ENCODE assay signal across 14 cellular contexts in genomic region chr19:15187026-15188007, GRCh38. TPM values are rescaled to one million over a fixed set of nuclear protein-coding genes. Genes with fewer than 3 reads are reported as not detected.
A peak's percentile ranks its signal among the peaks of the same experiment; 100 is the strongest.
DNase-seq lines count a peak whose midpoint lies in the region; ATAC-seq and TF ChIP-seq lines count a peak whose summit lies in the region.
"Had no signal": no experiment of that assay in that cellular context is flagged by ENCODE, and none has a peak within 500 bp of the region (broad histone marks: within the 10 kb centered on the region; RNA-seq: fewer than 3 reads in every experiment).

No MANE protein-coding gene starts in this region.

- no peak overlapping the region for H3K4me3 ChIP-seq in A673 (ENCODE audit: low read depth, low read length, poor library complexity, severe bottlenecking)
- H3K4me3 ChIP-seq: esophagus muscularis mucosa, prostate gland had no signal

- no peaks in the 10 kb centered on the region for H3K4me1 ChIP-seq in A673 (ENCODE audit: insufficient read depth, low read length, poor library complexity, severe bottlenecking)
- no peaks in the 10 kb centered on the region for H3K4me1 ChIP-seq in foreskin keratinocyte
- H3K4me1 ChIP-seq: esophagus muscularis mucosa, prostate gland had no signal

- intact Hi-C loops in A673 (cut with micrococcal nuclease; ENCODE audit: unreplicated experiment): no loop called here
- intact Hi-C loops in CD4-positive, alpha-beta T cell (cut with DNase I, micrococcal nuclease): no loop called here
- intact Hi-C loops in activated CD4-positive, alpha-beta memory T cell treated with anti-CD3 and anti-CD28 coated beads for 36 hours (cut with micrococcal nuclease): no loop called here

- no peak overlapping the region for H3K27ac ChIP-seq in A673 (ENCODE audit: low read depth, low read length, poor library complexity, severe bottlenecking)
- no peak overlapping the region for H3K27ac ChIP-seq in CD4-positive, alpha-beta T cell (ENCODE audit: low read depth, low read length)
- H3K27ac ChIP-seq in foreskin keratinocyte: no peak overlapping the region
- H3K27ac ChIP-seq: esophagus muscularis mucosa, prostate gland, RWPE1 had no signal

- DNase-seq in A673 (ENCODE audit: low spot score) (peak; percentile 54), NCI-H460 (ENCODE audit: extremely low read depth, low read depth) (peak; percentile 22), foreskin keratinocyte (no peak)
- DNase-seq in CD4-positive, alpha-beta T cell: no peak
- DNase-seq in activated CD4-positive, alpha-beta memory T cell treated with anti-CD3 and anti-CD28 coated beads for 36 hours: no peak
- DNase-seq: anterior cingulate cortex; CD4-positive, CD25-positive, alpha-beta regulatory T cell; NCI-H1694 treated with DMSO at 0.1 percent for 48 hours had no signal

- no peak overlapping the region for H3K4me3 Mint-ChIP-seq in CD4-positive, alpha-beta T cell
- H3K4me3 Mint-ChIP-seq in activated CD4-positive, alpha-beta memory T cell treated with anti-CD3 and anti-CD28 coated beads for 36 hours: no peak overlapping the region
- H3K4me3 Mint-ChIP-seq: CD4-positive, CD25-positive, alpha-beta regulatory T cell had no signal

- no peaks in the 10 kb centered on the region for H3K4me1 Mint-ChIP-seq in CD4-positive, alpha-beta T cell (ENCODE audit: low read depth)
- H3K4me1 Mint-ChIP-seq in activated CD4-positive, alpha-beta memory T cell treated with anti-CD3 and anti-CD28 coated beads for 36 hours (ENCODE audit: low read depth): no peaks in the 10 kb centered on the region
- H3K4me1 Mint-ChIP-seq: CD4-positive, CD25-positive, alpha-beta regulatory T cell had no signal

- no TSS peak for BruUV-seq in A673 (replicated peaks; lab: Mats Ljungman, UMichigan)

- ATAC-seq in CD4-positive, alpha-beta T cell (ENCODE audit: poor library complexity): peak; percentile 39
- peak; percentile 46 for ATAC-seq in foreskin keratinocyte
- ATAC-seq in GM18858 (IDR thresholded peaks at IDR 0.05; ENCODE audit: unreplicated experiment): no peak
- no peak for ATAC-seq in HG03159 (IDR thresholded peaks at IDR 0.05; ENCODE audit: unreplicated experiment)

- H3K27ac Mint-ChIP-seq in CD4-positive, alpha-beta T cell: no peak overlapping the region
- no peak overlapping the region for H3K27ac Mint-ChIP-seq in activated CD4-positive, alpha-beta memory T cell treated with anti-CD3 and anti-CD28 coated beads for 36 hours
- H3K27ac Mint-ChIP-seq: CD4-positive, CD25-positive, alpha-beta regulatory T cell had no signal

- H3K36me3 Mint-ChIP-seq in CD4-positive, alpha-beta T cell (ENCODE audit: low read depth): no peaks in the 10 kb centered on the region
- H3K36me3 Mint-ChIP-seq in activated CD4-positive, alpha-beta memory T cell treated with anti-CD3 and anti-CD28 coated beads for 36 hours: no peaks in the 10 kb centered on the region
- H3K36me3 Mint-ChIP-seq: CD4-positive, CD25-positive, alpha-beta regulatory T cell had no signal

- TF ChIP-seq CTCF in A673 (conservative IDR thresholded peaks at IDR 0.05; ENCODE audit: low read depth, low read length) (no peak), foreskin keratinocyte (conservative IDR thresholded peaks at IDR 0.05) (no peak)
- no peak for TF ChIP-seq CTCF in CD4-positive, alpha-beta T cell (IDR thresholded peaks at IDR 0.05)

- H3K27me3 Mint-ChIP-seq in CD4-positive, alpha-beta T cell: peaks cover 14% of the 10 kb centered on the region
- H3K27me3 Mint-ChIP-seq in activated CD4-positive, alpha-beta memory T cell treated with anti-CD3 and anti-CD28 coated beads for 36 hours: peaks cover 11% of the 10 kb centered on the region

- POLR2A ChIA-PET in A673 (lab: Charles Lee; ENCODE audit: low non-redundant PET): no interaction called here
- POLR2A ChIA-PET in CD4-positive, alpha-beta T cell (lab: Charles Lee): no interaction called here
- POLR2A ChIA-PET in activated CD4-positive, alpha-beta memory T cell treated with anti-CD3 and anti-CD28 coated beads for 36 hours (lab: Charles Lee): no interaction called here

- H3K36me3 ChIP-seq in A673 (ENCODE audit: insufficient read depth, low read length, poor library complexity, severe bottlenecking): no peaks in the 10 kb centered on the region
- H3K36me3 ChIP-seq: prostate gland had no signal

- CTCF ChIA-PET in A673 (lab: Charles Lee): no interaction called here
- CTCF ChIA-PET in CD4-positive, alpha-beta T cell (lab: Charles Lee): no interaction called here
- CTCF ChIA-PET in activated CD4-positive, alpha-beta memory T cell treated with anti-CD3 and anti-CD28 coated beads for 36 hours (lab: Charles Lee): interaction anchor here (0.8 kb wide), 1 partner anchor 96 kb away, joined by 5 read pairs; no protein-coding TSS in a partner anchor

- H3K27me3 ChIP-seq in A673 (replicated peaks; ENCODE audit: insufficient read depth, low read depth, low read length, poor library complexity) (no peaks in the 10 kb centered on the region), foreskin keratinocyte (no peaks in the 10 kb centered on the region)
- H3K27me3 ChIP-seq in CD4-positive, alpha-beta T cell (ENCODE audit: control insufficient read depth, insufficient read depth, low read length): no peaks in the 10 kb centered on the region

- H3K9me3 ChIP-seq in A673 (ENCODE audit: low read depth, low read length, poor library complexity, severe bottlenecking): no peaks in the 10 kb centered on the region
- no peaks in the 10 kb centered on the region for H3K9me3 ChIP-seq in CD4-positive, alpha-beta T cell (ENCODE audit: control insufficient read depth, low read length)
- H3K9me3 ChIP-seq: esophagus muscularis mucosa, prostate gland had no signal

- no peaks in the 10 kb centered on the region for H3K9me3 Mint-ChIP-seq in CD4-positive, alpha-beta T cell
- no peaks in the 10 kb centered on the region for H3K9me3 Mint-ChIP-seq in activated CD4-positive, alpha-beta memory T cell treated with anti-CD3 and anti-CD28 coated beads for 36 hours
- H3K9me3 Mint-ChIP-seq: CD4-positive, CD25-positive, alpha-beta regulatory T cell had no signal

RNA-seq across cellular contexts. Expression of gene NOTCH3, which starts 13.5 kb away (rescaled TPM):
- 19.7 and 41.9 TPM in 2 replicates for total RNA-seq in A673 (2021)
- not detected for total RNA-seq in CD4-positive, alpha-beta T cell
- total RNA-seq in NCI-H460 (2014; rRNA removed; shearing (Covaris generic)): 47.3 and 50.5 TPM in 2 replicates
- polyA plus RNA-seq in NCI-H460 (2014; cell fraction: nucleus; rRNA removed): 65.2 and 79.2 TPM in 2 replicates
- total RNA-seq in foreskin keratinocyte: 0.21 and 0.24 TPM in 2 replicates
- polyA plus RNA-seq in foreskin keratinocyte: 0.04 and 0.09 TPM in 2 replicates
- total RNA-seq in activated CD4-positive, alpha-beta memory T cell treated with anti-CD3 and anti-CD28 coated beads for 36 hours: not detected
- total RNA-seq: CD4-positive, CD25-positive, alpha-beta regulatory T cell; T-helper 1 cell treated with Interleukin-12 subunit alpha and Interleukin-12 subunit beta and Interleukin-4 antibody, amounts not matched to agents 30 ng/mL and 1 ng/mL, for 36 hours had no signal
- polyA plus RNA-seq: CD4-positive, CD25-positive, alpha-beta regulatory T cell had no signal

RNA-seq across cellular contexts. Expression of gene EPHX3, which starts 44.9 kb away (rescaled TPM):
- total RNA-seq in A673 (2021): 0.73 and 1.2 TPM in 2 replicates
- total RNA-seq in CD4-positive, alpha-beta T cell: not detected
- total RNA-seq in NCI-H460 (2014; rRNA removed; shearing (Covaris generic)): 0.17 and 0.22 TPM in 2 replicates
- polyA plus RNA-seq in NCI-H460 (2014; cell fraction: nucleus; rRNA removed): not detected in 2 replicates
- 0.10 TPM in 1 of 2 replicates, not detected in the other for total RNA-seq in foreskin keratinocyte
- polyA plus RNA-seq in foreskin keratinocyte: 0.06 and 0.12 TPM in 2 replicates
- total RNA-seq in activated CD4-positive, alpha-beta memory T cell treated with anti-CD3 and anti-CD28 coated beads for 36 hours: not detected
- total RNA-seq: T-helper 1 cell treated with Interleukin-12 subunit alpha and Interleukin-12 subunit beta and Interleukin-4 antibody, amounts not matched to agents 30 ng/mL and 1 ng/mL, for 36 hours had no signal
- polyA plus RNA-seq: CD4-positive, CD25-positive, alpha-beta regulatory T cell had no signal

Comparison
In these comparisons a context has a peak if more than half of its experiments do, and no peak if none do; other contexts are left out.
1. DNase-seq: peak in A673 (single experiment) and NCI-H460 (single experiment); none in CD4-positive, alpha-beta T cell (0 of 10), foreskin keratinocyte (0 of 2) and activated CD4-positive, alpha-beta memory T cell treated with anti-CD3 and anti-CD28 coated beads for 36 hours (single experiment).
2. ATAC-seq: peak in CD4-positive, alpha-beta T cell (single experiment) and foreskin keratinocyte (single experiment); none in GM18858 (single experiment) and HG03159 (single experiment).
3. RNA of gene NOTCH3, which starts 13.5 kb away (total RNA-seq): 47.3 to 50.5 TPM in NCI-H460 and 19.7 to 41.9 TPM in A673; 0.21 to 0.24 TPM in foreskin keratinocyte, not detected in activated CD4-positive, alpha-beta memory T cell treated with anti-CD3 and anti-CD28 coated beads for 36 hours and not detected in CD4-positive, alpha-beta T cell; every median in the first group is over 10 times any median in the second.